In the genomic region with DNA sequence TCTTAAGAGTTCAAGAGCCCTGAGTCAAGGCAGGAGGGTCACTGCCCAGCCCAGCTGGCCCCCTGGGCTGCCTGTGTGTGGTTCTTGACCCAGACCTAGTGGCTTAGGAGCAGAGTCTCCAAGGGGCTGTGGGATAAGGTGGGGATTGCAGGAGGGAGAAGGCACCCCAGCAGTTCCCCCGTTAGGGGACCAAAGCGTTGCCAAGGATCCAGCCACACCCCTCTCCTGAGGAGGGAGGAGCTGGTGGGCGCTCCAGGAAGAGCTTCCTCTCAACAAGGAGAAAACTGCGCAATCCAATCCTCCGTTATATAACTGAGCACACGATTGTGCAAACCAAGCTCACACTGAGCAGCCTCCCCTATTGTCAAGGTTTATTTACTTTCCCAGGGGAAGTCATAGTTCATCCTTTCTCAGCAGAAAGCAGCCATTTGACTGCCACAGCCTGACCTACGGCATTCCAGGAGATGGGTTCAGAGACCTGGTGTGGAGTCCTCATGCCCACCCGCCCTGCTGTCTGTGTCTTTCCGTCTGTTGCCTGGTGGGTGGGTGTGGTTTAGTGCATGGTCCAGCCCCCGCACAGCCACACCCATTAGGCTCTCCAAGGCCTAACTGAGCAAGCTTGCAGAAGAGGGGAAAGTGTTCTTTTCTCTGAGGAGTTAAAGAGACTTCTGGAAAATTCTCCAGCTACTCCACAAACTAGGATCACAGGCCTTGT, we compare ENCODE assay signal across 9 cellular contexts. TPM values are rescaled to one million over a fixed set of nuclear protein-coding genes. Genes with fewer than 3 reads are reported as not detected.
A peak's percentile ranks its signal among the peaks of the same experiment; 100 is the strongest.
DNase-seq lines count a peak whose midpoint lies in the region; ATAC-seq, FAIRE-seq and TF ChIP-seq lines count a peak whose summit lies in the region.
"Had no signal": no experiment of that assay in that cellular context is flagged by ENCODE, and none has a peak within 500 bp of the region (broad histone marks: within the 10 kb centered on the region; RNA-seq: fewer than 3 reads in every experiment).

No MANE protein-coding gene starts in this region.

- H3K27ac ChIP-seq in K562 (ENCODE audit: extremely low read depth, low read depth, low read length) (peak overlapping the region; percentile 11; the same call in 1 of the 3 replicates), liver (ENCODE audit: low read depth in 1 of 2, low read length in 2 of 2) (peak overlapping the region; percentile 75 to 93), upper lobe of right lung (peak overlapping the region; percentile 89)

- no TSS peak for BruUV-seq in K562 (replicated peaks; lab: Mats Ljungman, UMichigan)

- H3K4me2 ChIP-seq in K562 (ENCODE audit: insufficient read depth, low read length), result peak overlapping the region; percentile 76

- no peak overlapping the region for H3K4me3 ChIP-seq in K562
- no peak overlapping the region for H3K4me3 ChIP-seq in liver (ENCODE audit: low read depth in 1 of 3, low read length in 3 of 3)
- H3K4me3 ChIP-seq in upper lobe of right lung, result peak overlapping the region; percentile 16

- H3K4me1 ChIP-seq in K562 (replicated peaks in 1 of 2; ENCODE audit: control insufficient read depth in 2 of 2, insufficient read depth in 2 of 2, low read length in 2 of 2), result peaks cover 33 to 46% of the 10 kb centered on the region in 2 experiments
- peaks cover 33 to 70% (median 64%) of the 10 kb centered on the region in 4 donors for H3K4me1 ChIP-seq in liver (ENCODE audit: control insufficient read depth in 4 of 4, insufficient read depth in 4 of 4, low read length in 3 of 4)
- H3K4me1 ChIP-seq in upper lobe of right lung, result peaks cover 77% of the 10 kb centered on the region

- intact Hi-C loops in K562 (cut with micrococcal nuclease) (loop anchor here (5.0 kb wide), 1 partner anchor 249 kb away; a partner anchor contains a TSS), upper lobe of right lung (cut with DNase I) (no loop called here)

- TF ChIP-seq CTCF in K562 (IDR thresholded peaks at IDR 0.05 in 2 of 3, conservative IDR thresholded peaks at IDR 0.05 in 1 of 3; ENCODE audit: insufficient read depth in 2 of 3, low read depth in 1 of 3, low read length in 3 of 3) (no peak), liver (IDR thresholded peaks at IDR 0.05; ENCODE audit: low read depth, low read length, missing input control) (no peak), upper lobe of right lung (IDR thresholded peaks at IDR 0.05) (no peak)

- no peaks in the 10 kb centered on the region; the same call in 1 of the 2 replicates for H4K20me1 ChIP-seq in K562 (replicated peaks; ENCODE audit: control insufficient read depth, insufficient read depth, low read length)

- TF ChIP-seq RAD21 in K562 (CRISPR knock-in tag; conservative IDR thresholded peaks at IDR 0.05 in 1 of 2, IDR thresholded peaks at IDR 0.05 in 1 of 2) (no peak), liver (IDR thresholded peaks at IDR 0.05) (peak; percentile 45 to 63)

- H3K9me3 ChIP-seq in K562 (replicated peaks; ENCODE audit: control insufficient read depth, insufficient read depth, low read depth, low read length), result no peaks in the 10 kb centered on the region
- H3K9me3 ChIP-seq in liver (ENCODE audit: control insufficient read depth in 4 of 4, low read length in 3 of 4), result no peaks in the 10 kb centered on the region
- H3K9me3 ChIP-seq in upper lobe of right lung, result no peaks in the 10 kb centered on the region

- no peaks in the 10 kb centered on the region for H3K36me3 ChIP-seq in K562 (ENCODE audit: control insufficient read depth, insufficient read depth, low read length)
- no peaks in the 10 kb centered on the region for H3K36me3 ChIP-seq in liver (ENCODE audit: control insufficient read depth in 4 of 4, insufficient read depth in 3 of 4, low read depth in 1 of 4, low read length in 3 of 4)
- no peaks in the 10 kb centered on the region for H3K36me3 ChIP-seq in upper lobe of right lung

- in situ Hi-C loops in K562 (cut with MboI), result no loop called here

- ATAC-seq in K562 (peak; percentile 85), upper lobe of right lung (peak; percentile 71), HG03520 (IDR thresholded peaks at IDR 0.05; ENCODE audit: unreplicated experiment) (no peak)

- no peak for TF ChIP-seq EP300 in K562 (IDR thresholded peaks at IDR 0.05; ENCODE audit: low read length)

- H3K27me3 ChIP-seq in K562 (ENCODE audit: control insufficient read depth in 2 of 2, insufficient read depth in 2 of 2, low read length in 2 of 2) (no peaks in the 10 kb centered on the region), liver (ENCODE audit: control insufficient read depth in 4 of 4, insufficient read depth in 4 of 4, low read length in 3 of 4) (no peaks in the 10 kb centered on the region), upper lobe of right lung (no peaks in the 10 kb centered on the region)

- peak; percentile 96 for FAIRE-seq in K562 (lab: Jason Lieb, UNC)
- FAIRE-seq: TTC549 had no signal

- H3K9me1 ChIP-seq in K562 (ENCODE audit: control insufficient read depth, insufficient read depth, low read length), result no peaks in the 10 kb centered on the region

- H2AFZ ChIP-seq in K562 (ENCODE audit: low read depth, low read length), result peak overlapping the region; percentile 86

- CTCF ChIA-PET in K562 (lab: Yijun Ruan, JAX; ENCODE audit: low intra/inter-chr PET ratio), result no interaction called here

- peak; percentile 57 for DNase-seq in AG08396 (ENCODE audit: low spot score)
- DNase-seq in NCI-H1417 treated with DMSO at 0.1 percent for 48 hours (lab: John Stamatoyannopoulos, UW), result peak; percentile 24
- DNase-seq in K562 (ENCODE audit: extremely low read depth in 1 of 4, low spot score in 3 of 4), result peak; percentile 79 to 82 (median 82)
- DNase-seq in upper lobe of right lung, result peak; percentile 86
- no peak for DNase-seq in midbrain (lab: John Stamatoyannopoulos, UW)
- no peak for DNase-seq in NCI-H1092 treated with DMSO at 0.1 percent for 48 hours (lab: John Stamatoyannopoulos, UW)

- H3K9ac ChIP-seq in K562 (ENCODE audit: insufficient read depth in 1 of 2, low read depth in 2 of 2, low read length in 2 of 2), result peak overlapping the region; percentile 1 to 59; a peak in 2 of 4 replicates
- peak overlapping the region in 1 of 2 donors; percentile 51 for H3K9ac ChIP-seq in liver (ENCODE audit: low read depth in 1 of 2, low read length in 2 of 2)

- H3K79me2 ChIP-seq in K562 (ENCODE audit: control insufficient read depth, insufficient read depth, low read length), result no peaks in the 10 kb centered on the region

- no peak for TF ChIP-seq POLR2A in K562 (conservative IDR thresholded peaks at IDR 0.05)

- 16% methylated on average over 10 of the region's 10 CpGs for WGBS in K562 (ENCODE audit: insufficient coverage, low coverage, missing lambda C conversion rate)
- WGBS in liver, result 5% methylated on average over 10 of the region's 10 CpGs

- POLR2A ChIA-PET in K562 (lab: Yijun Ruan, JAX), result interaction anchor here (0.7 to 1.9 kb wide), 15 partner anchors 9 to 168 kb away, joined by 3 to 19 read pairs (median 4); a partner anchor contains a TSS

TF ChIP-seq in liver, 16 proteins besides CTCF, POLR2A, EP300 and RAD21 (continues in another document):
- TF ChIP-seq HNF4G (IDR thresholded peaks at IDR 0.05) (peak; percentile 62), EGR1 (IDR thresholded peaks at IDR 0.05; ENCODE audit: low read depth in 2 of 2) (peak; percentile 60 to 95), FOXA1 (IDR thresholded peaks at IDR 0.05) (peak; percentile 88), NR2F2 (IDR thresholded peaks at IDR 0.05) (peak; percentile 96), GABPA (IDR thresholded peaks at IDR 0.05 in 1 of 2, conservative IDR thresholded peaks at IDR 0.05 in 1 of 2) (peak in 1 of 2 donors; percentile 62)

RNA-seq across cellular contexts. Expression of a gene that starts 3.5 kb away (rescaled TPM):
- total RNA-seq in K562 (2011; cell fraction: chromatin; rRNA removed; ENCODE audit: low replicate concordance), result 16.4 and 37.6 TPM in 2 replicates
- 26.8 and 35.4 TPM in 2 replicates for total RNA-seq in K562 (2011; cell fraction: nucleolus; rRNA removed)
- total RNA-seq in K562 (2011; cell fraction: nucleoplasm; rRNA removed), result 21.5 and 25.0 TPM in 2 replicates
- 8.0 and 11.6 TPM in 2 replicates for total RNA-seq in K562 (2014; rRNA removed)
- total RNA-seq in K562 (2014; rRNA removed; fragmentation: Illumina TruSeq; extraction: Trizol), result 4.7 and 5.1 TPM in 2 replicates
- 6.7 and 7.6 TPM in 2 replicates for total RNA-seq in K562 (2015; rRNA removed; fragmentation: Illumina TruSeq; extraction: Trizol)
- total RNA-seq in K562 (2021), result 18.5 and 21.1 TPM in 2 replicates
- polyA plus RNA-seq in K562 (2011; rRNA removed), result 4.0 and 11.2 TPM in 2 replicates
- 4.7 and 5.2 TPM in 2 replicates for polyA plus RNA-seq in K562 (2011; cell fraction: cytosol; rRNA removed)
- polyA plus RNA-seq in K562 (2011; cell fraction: nucleus; rRNA removed), result 6.3 and 7.3 TPM in 2 replicates
- 26.2 and 32.9 TPM in 2 replicates for polyA plus RNA-seq in K562 (2012)
- 21.9 and 27.0 TPM in 2 replicates for polyA plus RNA-seq in K562 (2014; fragmentation: Illumina TruSeq; extraction: Trizol)
- polyA plus RNA-seq in K562 (2014; fragmentation: Nextera tagmentation; extraction: Ambion mirVana), result under 1 TPM; 0.21 to 0.48 TPM
- polyA plus RNA-seq in K562 (2014; rRNA removed), result 7.5 and 8.8 TPM in 2 replicates
- 3.6 and 4.8 TPM in 2 replicates for polyA minus RNA-seq in K562 (2011; rRNA and poly(A)+ RNA removed)
- polyA minus RNA-seq in K562 (2011; cell fraction: cytosol; rRNA and poly(A)+ RNA removed), result 6.6 and 10.0 TPM in 2 replicates
- polyA minus RNA-seq in K562 (2011; cell fraction: nucleus; rRNA and poly(A)+ RNA removed), result 5.0 and 6.2 TPM in 2 replicates
- 100 to 1,000 TPM in 1 of 2 donors, 10 to 100 TPM in 1; 93.8 to 230 TPM for total RNA-seq in liver
- polyA plus RNA-seq in liver, result 1,000 to 10,000 TPM in 1 of 2 donors, 100 to 1,000 TPM in 1; 178 to 1,448 TPM
- total RNA-seq in upper lobe of right lung, result 245 TPM

RNA-seq across cellular contexts. Expression of a gene that starts 35.8 kb away (rescaled TPM):
- total RNA-seq in K562 (2011; cell fraction: chromatin; rRNA removed; ENCODE audit: low replicate concordance), result 83.3 and 146 TPM in 2 replicates
- 43.4 and 63.3 TPM in 2 replicates for total RNA-seq in K562 (2011; cell fraction: nucleolus; rRNA removed)
- total RNA-seq in K562 (2011; cell fraction: nucleoplasm; rRNA removed), result 146 and 277 TPM in 2 replicates
- total RNA-seq in K562 (2014; rRNA removed), result 272 and 273 TPM in 2 replicates
- 690 and 726 TPM in 2 replicates for total RNA-seq in K562 (2014; rRNA removed; fragmentation: Illumina TruSeq; extraction: Trizol)
- total RNA-seq in K562 (2015; rRNA removed; fragmentation: Illumina TruSeq; extraction: Trizol), result 537 and 597 TPM in 2 replicates
- 434 and 437 TPM in 2 replicates for total RNA-seq in K562 (2021)
- polyA plus RNA-seq in K562 (2011; rRNA removed), result 836 and 1,016 TPM in 2 replicates
- 227 and 688 TPM in 2 replicates for polyA plus RNA-seq in K562 (2011; cell fraction: cytosol; rRNA removed)
- polyA plus RNA-seq in K562 (2011; cell fraction: nucleus; rRNA removed), result 227 and 377 TPM in 2 replicates
- polyA plus RNA-seq in K562 (2012), result 392 and 460 TPM in 2 replicates
- 557 and 668 TPM in 2 replicates for polyA plus RNA-seq in K562 (2014; fragmentation: Illumina TruSeq; extraction: Trizol)
- 1,000 to 10,000 TPM; 1,645 to 1,892 TPM for polyA plus RNA-seq in K562 (2014; fragmentation: Nextera tagmentation; extraction: Ambion mirVana)
- 502 and 509 TPM in 2 replicates for polyA plus RNA-seq in K562 (2014; rRNA removed)
- 359 and 411 TPM in 2 replicates for polyA minus RNA-seq in K562 (2011; rRNA and poly(A)+ RNA removed)
- 148 and 171 TPM in 2 replicates for polyA minus RNA-seq in K562 (2011; cell fraction: cytosol; rRNA and poly(A)+ RNA removed)
- polyA minus RNA-seq in K562 (2011; cell fraction: nucleus; rRNA and poly(A)+ RNA removed), result 33.3 and 80.0 TPM in 2 replicates
- total RNA-seq in liver, result 100 to 1,000 TPM; 152 to 154 TPM
- polyA plus RNA-seq in liver, result 100 to 1,000 TPM; 154 to 179 TPM
- 157 TPM for total RNA-seq in upper lobe of right lung

Comparison
In these comparisons a context has a peak if more than half of its experiments do, and no peak if none do; other contexts are left out.
1. DNase-seq: peak in AG08396 (single experiment), NCI-H1417 treated with DMSO at 0.1 percent for 48 hours (single experiment), K562 (4 of 4) and upper lobe of right lung (single experiment); none in midbrain (single experiment) and NCI-H1092 treated with DMSO at 0.1 percent for 48 hours (single experiment).
2. H3K27ac ChIP-seq: peak in every context shown above with its lines; median percentile 89 in upper lobe of right lung; 84 in liver; 11 in K562.